1 cellular context compared by ENCODE assay signal in genomic region chr17:30291571-30292489, GRCh38.
TF ChIP-seq lines count a peak whose summit lies in the region.

A gene with protein sequence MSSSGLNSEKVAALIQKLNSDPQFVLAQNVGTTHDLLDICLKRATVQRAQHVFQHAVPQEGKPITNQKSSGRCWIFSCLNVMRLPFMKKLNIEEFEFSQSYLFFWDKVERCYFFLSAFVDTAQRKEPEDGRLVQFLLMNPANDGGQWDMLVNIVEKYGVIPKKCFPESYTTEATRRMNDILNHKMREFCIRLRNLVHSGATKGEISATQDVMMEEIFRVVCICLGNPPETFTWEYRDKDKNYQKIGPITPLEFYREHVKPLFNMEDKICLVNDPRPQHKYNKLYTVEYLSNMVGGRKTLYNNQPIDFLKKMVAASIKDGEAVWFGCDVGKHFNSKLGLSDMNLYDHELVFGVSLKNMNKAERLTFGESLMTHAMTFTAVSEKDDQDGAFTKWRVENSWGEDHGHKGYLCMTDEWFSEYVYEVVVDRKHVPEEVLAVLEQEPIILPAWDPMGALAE (minus strand): TSS chr17:30291944. CDS start chr17:30291819, 125 bp downstream.

TF ChIP-seq in GM23338, 12 proteins besides CTCF, POLR2A, EP300 and RAD21 (continued from another document):
- TF ChIP-seq EZH2phosphoT487 (IDR thresholded peaks at IDR 0.05; ENCODE audit: unreplicated experiment): no peak
- no peak for TF ChIP-seq ZNF331 (CRISPR knock-in tag; IDR thresholded peaks at IDR 0.05; ENCODE audit: low read depth)
- peak; percentile 66 for TF ChIP-seq POLR2AphosphoS5 (IDR thresholded peaks at IDR 0.05; ENCODE audit: low read depth)
- no peak for TF ChIP-seq ZNF114 (CRISPR knock-in tag; IDR thresholded peaks at IDR 0.05)
- TF ChIP-seq CREB1 (CRISPR knock-in tag; IDR thresholded peaks at IDR 0.05; ENCODE audit: low read depth): peak; percentile 62
- TF ChIP-seq EZH2 (IDR thresholded peaks at IDR 0.05; ENCODE audit: low read depth, unreplicated experiment): no peak
- TF ChIP-seq, protein P1, sequence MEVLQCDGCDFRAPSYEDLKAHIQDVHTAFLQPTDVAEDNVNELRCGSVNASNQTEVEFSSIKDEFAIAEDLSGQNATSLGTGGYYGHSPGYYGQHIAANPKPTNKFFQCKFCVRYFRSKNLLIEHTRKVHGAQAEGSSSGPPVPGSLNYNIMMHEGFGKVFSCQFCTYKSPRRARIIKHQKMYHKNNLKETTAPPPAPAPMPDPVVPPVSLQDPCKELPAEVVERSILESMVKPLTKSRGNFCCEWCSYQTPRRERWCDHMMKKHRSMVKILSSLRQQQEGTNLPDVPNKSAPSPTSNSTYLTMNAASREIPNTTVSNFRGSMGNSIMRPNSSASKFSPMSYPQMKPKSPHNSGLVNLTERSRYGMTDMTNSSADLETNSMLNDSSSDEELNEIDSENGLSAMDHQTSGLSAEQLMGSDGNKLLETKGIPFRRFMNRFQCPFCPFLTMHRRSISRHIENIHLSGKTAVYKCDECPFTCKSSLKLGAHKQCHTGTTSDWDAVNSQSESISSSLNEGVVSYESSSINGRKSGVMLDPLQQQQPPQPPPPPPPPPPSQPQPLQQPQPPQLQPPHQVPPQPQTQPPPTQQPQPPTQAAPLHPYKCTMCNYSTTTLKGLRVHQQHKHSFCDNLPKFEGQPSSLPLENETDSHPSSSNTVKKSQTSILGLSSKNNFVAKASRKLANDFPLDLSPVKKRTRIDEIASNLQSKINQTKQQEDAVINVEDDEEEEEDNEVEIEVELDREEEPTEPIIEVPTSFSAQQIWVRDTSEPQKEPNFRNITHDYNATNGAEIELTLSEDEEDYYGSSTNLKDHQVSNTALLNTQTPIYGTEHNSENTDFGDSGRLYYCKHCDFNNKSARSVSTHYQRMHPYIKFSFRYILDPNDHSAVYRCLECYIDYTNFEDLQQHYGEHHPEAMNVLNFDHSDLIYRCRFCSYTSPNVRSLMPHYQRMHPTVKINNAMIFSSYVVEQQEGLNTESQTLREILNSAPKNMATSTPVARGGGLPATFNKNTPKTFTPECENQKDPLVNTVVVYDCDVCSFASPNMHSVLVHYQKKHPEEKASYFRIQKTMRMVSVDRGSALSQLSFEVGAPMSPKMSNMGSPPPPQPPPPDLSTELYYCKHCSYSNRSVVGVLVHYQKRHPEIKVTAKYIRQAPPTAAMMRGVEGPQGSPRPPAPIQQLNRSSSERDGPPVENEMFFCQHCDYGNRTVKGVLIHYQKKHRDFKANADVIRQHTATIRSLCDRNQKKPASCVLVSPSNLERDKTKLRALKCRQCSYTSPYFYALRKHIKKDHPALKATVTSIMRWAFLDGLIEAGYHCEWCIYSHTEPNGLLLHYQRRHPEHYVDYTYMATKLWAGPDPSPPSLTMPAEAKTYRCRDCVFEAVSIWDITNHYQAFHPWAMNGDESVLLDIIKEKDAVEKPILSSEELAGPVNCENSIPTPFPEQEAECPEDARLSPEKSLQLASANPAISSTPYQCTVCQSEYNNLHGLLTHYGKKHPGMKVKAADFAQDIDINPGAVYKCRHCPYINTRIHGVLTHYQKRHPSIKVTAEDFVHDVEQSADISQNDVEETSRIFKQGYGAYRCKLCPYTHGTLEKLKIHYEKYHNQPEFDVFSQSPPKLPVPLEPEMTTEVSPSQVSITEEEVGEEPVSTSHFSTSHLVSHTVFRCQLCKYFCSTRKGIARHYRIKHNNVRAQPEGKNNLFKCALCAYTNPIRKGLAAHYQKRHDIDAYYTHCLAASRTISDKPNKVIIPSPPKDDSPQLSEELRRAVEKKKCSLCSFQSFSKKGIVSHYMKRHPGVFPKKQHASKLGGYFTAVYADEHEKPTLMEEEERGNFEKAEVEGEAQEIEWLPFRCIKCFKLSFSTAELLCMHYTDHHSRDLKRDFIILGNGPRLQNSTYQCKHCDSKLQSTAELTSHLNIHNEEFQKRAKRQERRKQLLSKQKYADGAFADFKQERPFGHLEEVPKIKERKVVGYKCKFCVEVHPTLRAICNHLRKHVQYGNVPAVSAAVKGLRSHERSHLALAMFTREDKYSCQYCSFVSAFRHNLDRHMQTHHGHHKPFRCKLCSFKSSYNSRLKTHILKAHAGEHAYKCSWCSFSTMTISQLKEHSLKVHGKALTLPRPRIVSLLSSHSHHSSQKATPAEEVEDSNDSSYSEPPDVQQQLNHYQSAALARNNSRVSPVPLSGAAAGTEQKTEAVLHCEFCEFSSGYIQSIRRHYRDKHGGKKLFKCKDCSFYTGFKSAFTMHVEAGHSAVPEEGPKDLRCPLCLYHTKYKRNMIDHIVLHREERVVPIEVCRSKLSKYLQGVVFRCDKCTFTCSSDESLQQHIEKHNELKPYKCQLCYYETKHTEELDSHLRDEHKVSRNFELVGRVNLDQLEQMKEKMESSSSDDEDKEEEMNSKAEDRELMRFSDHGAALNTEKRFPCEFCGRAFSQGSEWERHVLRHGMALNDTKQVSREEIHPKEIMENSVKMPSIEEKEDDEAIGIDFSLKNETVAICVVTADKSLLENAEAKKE (CRISPR knock-in tag; IDR thresholded peaks at IDR 0.05): no peak
TF ChIP-seq in GM23338: peak in this region for 2.
